ENCODE assay signal across 8 cellular contexts in the genomic region with DNA sequence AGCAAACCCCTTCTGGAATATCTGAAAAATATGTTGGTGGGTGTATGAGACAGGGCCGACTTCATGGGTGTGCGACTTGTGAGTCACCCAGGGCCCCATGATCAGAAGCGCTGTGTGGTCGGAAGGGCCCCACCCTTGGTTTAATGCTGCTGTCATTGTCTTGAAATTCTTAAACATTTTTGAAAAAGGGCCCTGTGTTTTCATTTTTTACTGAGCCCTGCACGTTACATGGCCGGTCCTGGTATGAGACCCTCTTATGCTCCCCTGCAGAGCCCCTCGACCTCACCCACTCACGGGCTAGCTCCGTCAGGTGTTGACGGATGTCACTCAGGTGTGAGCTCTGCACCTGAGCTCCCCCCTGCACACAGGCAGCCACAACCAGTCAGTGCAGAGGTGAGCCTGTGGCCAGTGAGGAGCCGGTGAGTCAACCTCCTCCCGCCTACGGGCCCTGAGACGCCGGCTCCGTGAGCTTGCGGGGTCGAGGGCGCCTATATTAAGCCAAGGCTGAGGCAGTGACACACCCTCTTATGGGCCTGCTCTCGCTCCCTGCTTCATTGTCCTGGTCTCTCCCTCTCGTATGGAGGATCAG. TPM values are rescaled to one million over a fixed set of nuclear protein-coding genes. Genes with fewer than 3 reads are reported as not detected.
A peak's percentile ranks its signal among the peaks of the same experiment; 100 is the strongest.
DNase-seq lines count a peak whose midpoint lies in the region; ATAC-seq and TF ChIP-seq lines count a peak whose summit lies in the region.

No MANE protein-coding gene starts in this region.

- H2AFZ ChIP-seq in ACC112 (ENCODE audit: low read length, unreplicated experiment) (no peak overlapping the region), PC-9 (0 out of 2 replicates have a peak overlapping the region, but pooled peaks have one; percentile 74)

- H4K20me1 ChIP-seq in PC-9 (ENCODE audit: insufficient read depth): no peaks in the 10 kb centered on the region

- TF ChIP-seq CTCF in PC-9 (conservative IDR thresholded peaks at IDR 0.05): no peak
- TF ChIP-seq CTCF in lower lobe of right lung (IDR thresholded peaks at IDR 0.05): no peak
- TF ChIP-seq CTCF in adrenal gland (IDR thresholded peaks at IDR 0.05): no peak

- no peaks in the 10 kb centered on the region for H3K36me3 ChIP-seq in ACC112 (ENCODE audit: insufficient read depth, low read length)
- H3K36me3 ChIP-seq in PC-9 (ENCODE audit: low read depth): no peaks in the 10 kb centered on the region
- H3K36me3 ChIP-seq in lower lobe of right lung: no peaks in the 10 kb centered on the region
- H3K36me3 ChIP-seq in adrenal gland (replicated peaks in 1 of 2): no peaks in the 10 kb centered on the region

- DNase-seq in PC-9 (peak; percentile 71 to 76), activated gamma-delta T cell (lab: John Stamatoyannopoulos, UW) (peak; percentile 53), lower lobe of right lung (peak; percentile 48), adrenal gland (no peak), NCI-H1092 treated with DMSO at 0.1 percent for 48 hours (lab: John Stamatoyannopoulos, UW) (no peak)
- DNase-seq in stimulated activated naive CD4-positive, alpha-beta T cell treated with Interleukin-2 at 50 U/mL for 16 hours (lab: John Stamatoyannopoulos, UW): peak; percentile 73

- H3K4me3 ChIP-seq in ACC112 (ENCODE audit: low read depth, low read length) (peak overlapping the region; percentile 35; the same call in 1 of the 2 replicates), PC-9 (peak overlapping the region; percentile 18; the same call in 1 of the 2 replicates), lower lobe of right lung (no peak overlapping the region), adrenal gland (no peak overlapping the region)

- H3K79me2 ChIP-seq in ACC112 (ENCODE audit: control insufficient read depth, insufficient read depth, low read length, unreplicated experiment) (no peaks in the 10 kb centered on the region), PC-9 (ENCODE audit: low read depth) (no peaks in the 10 kb centered on the region)

- peak overlapping the region; percentile 80 for H3K4me2 ChIP-seq in PC-9

- H3K9me2 ChIP-seq in PC-9 (ENCODE audit: insufficient read depth): no peaks in the 10 kb centered on the region

- ATAC-seq in lower lobe of right lung: peak; percentile 4 to 62
- ATAC-seq in HG02981 (IDR thresholded peaks at IDR 0.05; ENCODE audit: unreplicated experiment): no peak

- intact Hi-C loops in PC-9 (cut with micrococcal nuclease; ENCODE audit: unreplicated experiment): no loop called here
- intact Hi-C loops in lower lobe of right lung (cut with DNase I): no loop called here
- intact Hi-C loops in adrenal gland (cut with DNase I): no loop called here

- no peak for TF ChIP-seq POLR2A in adrenal gland (IDR thresholded peaks at IDR 0.05)

- H3K9me3 ChIP-seq in PC-9 (ENCODE audit: insufficient read depth, low read depth) (no peaks in the 10 kb centered on the region), lower lobe of right lung (no peaks in the 10 kb centered on the region), adrenal gland (replicated peaks in 1 of 3) (no peaks in the 10 kb centered on the region)

- CTCF ChIA-PET in PC-9 (lab: Charles Lee): no interaction called here

- POLR2A ChIA-PET in PC-9 (lab: Charles Lee; ENCODE audit: unreplicated experiment): interaction anchor here (0.5 to 1.1 kb wide), 4 partner anchors 19 to 40 kb away, joined by 3 to 5 read pairs (median 4); no protein-coding TSS in a partner anchor

- BruUV-seq in PC-9 (replicated peaks; lab: Mats Ljungman, UMichigan): no TSS peak

- H3F3A ChIP-seq in PC-9 (ENCODE audit: insufficient read depth, low read depth): peaks cover 29% of the 10 kb centered on the region; the same call in 1 of the 2 replicates

- H3K27me3 ChIP-seq in ACC112 (ENCODE audit: insufficient read depth, low read length): no peaks in the 10 kb centered on the region
- H3K27me3 ChIP-seq in PC-9 (ENCODE audit: insufficient read depth, low read depth): no peaks in the 10 kb centered on the region
- no peaks in the 10 kb centered on the region for H3K27me3 ChIP-seq in lower lobe of right lung (ENCODE audit: low read depth)
- H3K27me3 ChIP-seq in adrenal gland: no peaks in the 10 kb centered on the region

- H3K4me1 ChIP-seq in ACC112 (ENCODE audit: control insufficient read depth, insufficient read depth, low read length, unreplicated experiment) (peaks cover 19% of the 10 kb centered on the region), PC-9 (replicated peaks; ENCODE audit: insufficient read depth) (peaks cover 38% of the 10 kb centered on the region), lower lobe of right lung (peaks cover 32% of the 10 kb centered on the region), adrenal gland (replicated peaks in 1 of 2) (no peaks in the 10 kb centered on the region)

- H3K27ac ChIP-seq in ACC112 (ENCODE audit: low read depth, low read length) (peak overlapping the region; percentile 80), PC-9 (peak overlapping the region; percentile 91), lower lobe of right lung (no peak overlapping the region), adrenal gland (no peak overlapping the region)

- 46 to 63% (median 50%) methylated on average over 11 to 21 of the region's 21 CpGs for WGBS in adrenal gland, 4 donors

RNA-seq across cellular contexts. Expression of gene GADD45B, which starts 27.7 kb away (rescaled TPM):
- 24.7 and 35.5 TPM in 2 replicates for total RNA-seq in PC-9 (2021)
- 89.9 TPM for total RNA-seq in lower lobe of right lung
- total RNA-seq in adrenal gland: 100 to 1,000 TPM in 2 of 8 donors, 10 to 100 TPM in 6; 47.0 to 119 (median 74.2) TPM
- 100 to 1,000 TPM in 1 of 3 donors, 10 to 100 TPM in 2; 18.3 to 132 (median 81.2) TPM for polyA plus RNA-seq in adrenal gland

RNA-seq across cellular contexts. Expression of gene LMNB2, which starts 46.9 kb away (rescaled TPM):
- total RNA-seq in PC-9 (2021) (109 and 114 TPM in 2 replicates), lower lobe of right lung (20.9 TPM), adrenal gland (10 to 100 TPM; 13.0 to 27.2 (median 20.3) TPM)
- 10 to 100 TPM in 2 of 3 donors, 1 to 10 TPM in 1; 8.8 to 24.9 (median 16.1) TPM for polyA plus RNA-seq in adrenal gland

Comparison
In these comparisons a context has a peak if more than half of its experiments do, and no peak if none do; other contexts are left out.
1. H3K27ac ChIP-seq: peak in ACC112 (single experiment) and PC-9 (single experiment); none in lower lobe of right lung (single experiment) and adrenal gland (0 of 5).
2. H3K4me3 ChIP-seq: peak in ACC112 (single experiment) and PC-9 (single experiment); none in lower lobe of right lung (single experiment) and adrenal gland (0 of 4).
3. DNase-seq: peak in PC-9 (2 of 2), activated gamma-delta T cell (single experiment), lower lobe of right lung (single experiment) and stimulated activated naive CD4-positive, alpha-beta T cell treated with Interleukin-2 at 50 U/mL for 16 hours (single experiment); none in adrenal gland (0 of 7) and NCI-H1092 treated with DMSO at 0.1 percent for 48 hours (single experiment).